19 cellular contexts compared by ENCODE assay signal in genomic region chr14:61713724-61714437, GRCh38. TPM values are rescaled to one million over a fixed set of nuclear protein-coding genes. Genes with fewer than 3 reads are reported as not detected.
DNase-seq lines count a peak whose midpoint lies in the region; TF ChIP-seq lines count a peak whose summit lies in the region.
"Had no signal": no experiment of that assay in that cellular context is flagged by ENCODE, and none has a peak within 500 bp of the region (broad histone marks: within the 10 kb centered on the region; RNA-seq: fewer than 3 reads in every experiment).

No MANE protein-coding gene starts in this region.

- H3K27ac ChIP-seq in OCI-LY1 (ENCODE audit: low read depth, low read length, poor library complexity, severe bottlenecking), result no peak overlapping the region
- peak overlapping the region; percentile 1 for H3K27ac ChIP-seq in smooth muscle cell (ENCODE audit: low read depth)
- H3K27ac ChIP-seq: lower lobe of right lung, Peyer's patch, tibial artery had no signal

- H3K79me2 ChIP-seq in OCI-LY1 (ENCODE audit: insufficient read depth, low read length), result peaks cover 100% of the 10 kb centered on the region
- peaks cover 100% of the 10 kb centered on the region for H3K79me2 ChIP-seq in smooth muscle cell (ENCODE audit: low read depth)

- H3K9ac ChIP-seq in OCI-LY1 (ENCODE audit: low read length) (no peak overlapping the region), smooth muscle cell (ENCODE audit: low read depth) (no peak overlapping the region)

- DNase-seq in activated naive CD4-positive, alpha-beta T cell (lab: John Stamatoyannopoulos, UW), result no peak
- DNase-seq in fibroblast of gingiva (ENCODE audit: low read depth) (peak; percentile 14), smooth muscle cell (lab: John Stamatoyannopoulos, UW; ENCODE audit: unreplicated experiment) (no peak), C1 segment of cervical spinal cord (lab: John Stamatoyannopoulos, UW) (no peak), Kasumi-1 (lab: John Stamatoyannopoulos, UW) (no peak)
- DNase-seq in stimulated activated CD4-positive, alpha-beta T cell treated with anti-CD3 and anti-CD28 coated beads, Interleukin-4, amount 100 ng/mL, for 4 hours, result no peak
- DNase-seq: activated CD4-positive, alpha-beta T cell treated with anti-CD3 and anti-CD28 coated beads, Interleukin-2, amount 50 U/mL, for 1 hour; activated naive CD4-positive, alpha-beta T cell treated with Interleukin-2 at 50 U/mL for 16 hours; DMS53; hypothalamus; KG1; lower lobe of right lung; NCI-H1694; NCI-H524 treated with DMSO at 0.1 percent for 48 hours; nucleus accumbens; Peyer's patch; tibial artery had no signal

- peaks cover 3% of the 10 kb centered on the region; the same call in 1 of the 2 replicates for H4K20me1 ChIP-seq in OCI-LY1 (ENCODE audit: insufficient read depth, low read length)
- peaks cover 100% of the 10 kb centered on the region for H4K20me1 ChIP-seq in smooth muscle cell (ENCODE audit: low read depth)

- H3K27ac Mint-ChIP-seq in activated naive CD4-positive, alpha-beta T cell treated with anti-CD3 and anti-CD28 coated beads, Interleukin-2, amount 50 U/mL, for 24 hours, result peak overlapping the region; percentile 68

- H3K9me3 ChIP-seq in OCI-LY1 (ENCODE audit: low read length), result no peaks in the 10 kb centered on the region
- no peaks in the 10 kb centered on the region for H3K9me3 ChIP-seq in smooth muscle cell (replicated peaks; ENCODE audit: low read depth)
- H3K9me3 ChIP-seq: lower lobe of right lung, Peyer's patch, tibial artery had no signal

- peak overlapping the region; percentile 47 for H3K4me3 Mint-ChIP-seq in activated naive CD4-positive, alpha-beta T cell treated with anti-CD3 and anti-CD28 coated beads, Interleukin-2, amount 50 U/mL, for 24 hours

- H3K9me2 ChIP-seq in OCI-LY1 (ENCODE audit: low read depth, low read length), result no peaks in the 10 kb centered on the region

- H3K4me1 ChIP-seq in OCI-LY1 (ENCODE audit: insufficient read depth, low read length, severe bottlenecking), result peaks cover 100% of the 10 kb centered on the region
- peaks cover 65% of the 10 kb centered on the region for H3K4me1 ChIP-seq in smooth muscle cell (ENCODE audit: low read depth)

- H3K36me3 Mint-ChIP-seq in activated naive CD4-positive, alpha-beta T cell treated with anti-CD3 and anti-CD28 coated beads, Interleukin-2, amount 50 U/mL, for 24 hours, result no peaks in the 10 kb centered on the region

- H3F3A ChIP-seq in OCI-LY1 (ENCODE audit: insufficient read depth, low read length) (no peaks in the 10 kb centered on the region; the same call in 1 of the 2 replicates), smooth muscle cell (ENCODE audit: low read depth) (peaks cover 5% of the 10 kb centered on the region)

- H3K36me3 ChIP-seq in OCI-LY1 (ENCODE audit: insufficient read depth, low read length), result no peaks in the 10 kb centered on the region
- no peaks in the 10 kb centered on the region for H3K36me3 ChIP-seq in smooth muscle cell (ENCODE audit: low read depth)
- H3K36me3 ChIP-seq: lower lobe of right lung, Peyer's patch, tibial artery had no signal

- H3K4me3 ChIP-seq in OCI-LY1 (ENCODE audit: low read depth, low read length, poor library complexity, severe bottlenecking), result no peak overlapping the region
- no peak overlapping the region for H3K4me3 ChIP-seq in smooth muscle cell
- H3K4me3 ChIP-seq: lower lobe of right lung, Peyer's patch, tibial artery had no signal

- 69% methylated on average over 4 of the region's 4 CpGs for WGBS in smooth muscle cell (ENCODE audit: low lambda C conversion rate)

- H3K4me2 ChIP-seq in OCI-LY1 (ENCODE audit: low read length) (peak overlapping the region; percentile 24; the same call in 1 of the 2 replicates), smooth muscle cell (no peak overlapping the region)

- H3K27me3 ChIP-seq in OCI-LY1 (ENCODE audit: insufficient read depth, low read length) (no peaks in the 10 kb centered on the region), smooth muscle cell (ENCODE audit: low read depth) (no peaks in the 10 kb centered on the region)
- H3K27me3 ChIP-seq: Peyer's patch, tibial artery had no signal

- peaks cover 96% of the 10 kb centered on the region for H3K4me1 Mint-ChIP-seq in activated naive CD4-positive, alpha-beta T cell treated with anti-CD3 and anti-CD28 coated beads, Interleukin-2, amount 50 U/mL, for 24 hours

- TF ChIP-seq CTCF in OCI-LY1 (IDR thresholded peaks at IDR 0.05; ENCODE audit: low read length), result no peak
- no peak for TF ChIP-seq CTCF in smooth muscle cell (IDR thresholded peaks at IDR 0.05; ENCODE audit: borderline replicate concordance, insufficient read depth, poor library complexity, severe bottlenecking)

- no peak overlapping the region for H2AFZ ChIP-seq in OCI-LY1 (ENCODE audit: low read length)
- H2AFZ ChIP-seq in smooth muscle cell (ENCODE audit: low read depth), result no peak overlapping the region

- H3K27me3 Mint-ChIP-seq in activated naive CD4-positive, alpha-beta T cell treated with anti-CD3 and anti-CD28 coated beads, Interleukin-2, amount 50 U/mL, for 24 hours, result no peaks in the 10 kb centered on the region

- no peaks in the 10 kb centered on the region for H3K9me3 Mint-ChIP-seq in activated naive CD4-positive, alpha-beta T cell treated with anti-CD3 and anti-CD28 coated beads, Interleukin-2, amount 50 U/mL, for 24 hours

RNA-seq across cellular contexts. Expression of gene HIF1A, which starts 18.6 kb away (rescaled TPM):
- total RNA-seq in smooth muscle cell, result 333 and 376 TPM in 2 replicates
- polyA plus RNA-seq in smooth muscle cell, result 140 and 152 TPM in 2 replicates

RNA-seq across cellular contexts. Expression of gene SNAPC1, which starts 48.3 kb away (rescaled TPM):
- 13.3 and 13.5 TPM in 2 replicates for total RNA-seq in smooth muscle cell
- polyA plus RNA-seq in smooth muscle cell, result 6.1 and 8.4 TPM in 2 replicates
